ENCODE assay signal across 1 cellular context in the genomic region with DNA sequence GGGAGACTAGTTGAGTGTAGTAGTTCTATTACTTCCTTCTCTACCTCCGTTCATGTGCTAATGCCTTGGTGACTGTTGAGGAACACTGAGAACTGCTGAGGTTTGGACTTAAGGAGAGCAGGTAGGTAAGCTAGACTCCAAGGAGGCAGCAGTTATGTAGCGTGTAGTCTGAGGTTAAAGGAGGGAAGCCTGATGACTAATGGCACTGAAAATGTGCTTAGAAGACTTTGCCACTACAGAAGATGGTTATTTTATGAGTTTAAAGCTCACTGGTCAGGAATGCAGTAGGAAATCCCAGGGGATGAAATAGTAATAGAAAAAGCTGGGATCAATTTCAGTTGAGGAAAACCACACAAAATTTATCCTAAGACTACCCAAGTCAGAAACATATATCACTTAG.
TF ChIP-seq lines count a peak whose summit lies in the region.

No MANE protein-coding gene starts in this region.

TF ChIP-seq in H1, 55 proteins besides CTCF, POLR2A, EP300 and RAD21:
- TF ChIP-seq HDAC6 (IDR thresholded peaks at IDR 0.05; ENCODE audit: low read depth, low read length) (no peak), POU5F1 (IDR thresholded peaks at IDR 0.05; ENCODE audit: low read depth, low read length) (no peak), SRF (IDR thresholded peaks at IDR 0.05; ENCODE audit: low read depth, low read length) (no peak), CBX8 (IDR thresholded peaks at IDR 0.05; ENCODE audit: borderline replicate concordance, low read depth, low read length) (no peak), YY1 (IDR thresholded peaks at IDR 0.05; ENCODE audit: low read depth, low read length) (no peak), RFX5 (IDR thresholded peaks at IDR 0.05; ENCODE audit: borderline replicate concordance, low read depth, low read length) (no peak), HDAC2 (IDR thresholded peaks at IDR 0.05; ENCODE audit: borderline replicate concordance in 1 of 2, low read depth in 2 of 2, low read length in 2 of 2) (no peak), ASH2L (IDR thresholded peaks at IDR 0.05; ENCODE audit: low read length) (no peak), SP4 (IDR thresholded peaks at IDR 0.05; ENCODE audit: low read length) (no peak), CTBP2 (IDR thresholded peaks at IDR 0.05; ENCODE audit: borderline replicate concordance, insufficient read depth, insufficient read length, low read length) (no peak), ZNF274 (IDR thresholded peaks at IDR 0.05; ENCODE audit: borderline replicate concordance, extremely low read depth, low read length) (no peak)
- TF ChIP-seq, protein P1, sequence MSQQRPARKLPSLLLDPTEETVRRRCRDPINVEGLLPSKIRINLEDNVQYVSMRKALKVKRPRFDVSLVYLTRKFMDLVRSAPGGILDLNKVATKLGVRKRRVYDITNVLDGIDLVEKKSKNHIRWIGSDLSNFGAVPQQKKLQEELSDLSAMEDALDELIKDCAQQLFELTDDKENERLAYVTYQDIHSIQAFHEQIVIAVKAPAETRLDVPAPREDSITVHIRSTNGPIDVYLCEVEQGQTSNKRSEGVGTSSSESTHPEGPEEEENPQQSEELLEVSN (IDR thresholded peaks at IDR 0.05) = no peak
- TF ChIP-seq, protein P2, sequence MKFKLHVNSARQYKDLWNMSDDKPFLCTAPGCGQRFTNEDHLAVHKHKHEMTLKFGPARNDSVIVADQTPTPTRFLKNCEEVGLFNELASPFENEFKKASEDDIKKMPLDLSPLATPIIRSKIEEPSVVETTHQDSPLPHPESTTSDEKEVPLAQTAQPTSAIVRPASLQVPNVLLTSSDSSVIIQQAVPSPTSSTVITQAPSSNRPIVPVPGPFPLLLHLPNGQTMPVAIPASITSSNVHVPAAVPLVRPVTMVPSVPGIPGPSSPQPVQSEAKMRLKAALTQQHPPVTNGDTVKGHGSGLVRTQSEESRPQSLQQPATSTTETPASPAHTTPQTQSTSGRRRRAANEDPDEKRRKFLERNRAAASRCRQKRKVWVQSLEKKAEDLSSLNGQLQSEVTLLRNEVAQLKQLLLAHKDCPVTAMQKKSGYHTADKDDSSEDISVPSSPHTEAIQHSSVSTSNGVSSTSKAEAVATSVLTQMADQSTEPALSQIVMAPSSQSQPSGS (IDR thresholded peaks at IDR 0.05; ENCODE audit: low read length) = no peak
- TF ChIP-seq, protein P3, sequence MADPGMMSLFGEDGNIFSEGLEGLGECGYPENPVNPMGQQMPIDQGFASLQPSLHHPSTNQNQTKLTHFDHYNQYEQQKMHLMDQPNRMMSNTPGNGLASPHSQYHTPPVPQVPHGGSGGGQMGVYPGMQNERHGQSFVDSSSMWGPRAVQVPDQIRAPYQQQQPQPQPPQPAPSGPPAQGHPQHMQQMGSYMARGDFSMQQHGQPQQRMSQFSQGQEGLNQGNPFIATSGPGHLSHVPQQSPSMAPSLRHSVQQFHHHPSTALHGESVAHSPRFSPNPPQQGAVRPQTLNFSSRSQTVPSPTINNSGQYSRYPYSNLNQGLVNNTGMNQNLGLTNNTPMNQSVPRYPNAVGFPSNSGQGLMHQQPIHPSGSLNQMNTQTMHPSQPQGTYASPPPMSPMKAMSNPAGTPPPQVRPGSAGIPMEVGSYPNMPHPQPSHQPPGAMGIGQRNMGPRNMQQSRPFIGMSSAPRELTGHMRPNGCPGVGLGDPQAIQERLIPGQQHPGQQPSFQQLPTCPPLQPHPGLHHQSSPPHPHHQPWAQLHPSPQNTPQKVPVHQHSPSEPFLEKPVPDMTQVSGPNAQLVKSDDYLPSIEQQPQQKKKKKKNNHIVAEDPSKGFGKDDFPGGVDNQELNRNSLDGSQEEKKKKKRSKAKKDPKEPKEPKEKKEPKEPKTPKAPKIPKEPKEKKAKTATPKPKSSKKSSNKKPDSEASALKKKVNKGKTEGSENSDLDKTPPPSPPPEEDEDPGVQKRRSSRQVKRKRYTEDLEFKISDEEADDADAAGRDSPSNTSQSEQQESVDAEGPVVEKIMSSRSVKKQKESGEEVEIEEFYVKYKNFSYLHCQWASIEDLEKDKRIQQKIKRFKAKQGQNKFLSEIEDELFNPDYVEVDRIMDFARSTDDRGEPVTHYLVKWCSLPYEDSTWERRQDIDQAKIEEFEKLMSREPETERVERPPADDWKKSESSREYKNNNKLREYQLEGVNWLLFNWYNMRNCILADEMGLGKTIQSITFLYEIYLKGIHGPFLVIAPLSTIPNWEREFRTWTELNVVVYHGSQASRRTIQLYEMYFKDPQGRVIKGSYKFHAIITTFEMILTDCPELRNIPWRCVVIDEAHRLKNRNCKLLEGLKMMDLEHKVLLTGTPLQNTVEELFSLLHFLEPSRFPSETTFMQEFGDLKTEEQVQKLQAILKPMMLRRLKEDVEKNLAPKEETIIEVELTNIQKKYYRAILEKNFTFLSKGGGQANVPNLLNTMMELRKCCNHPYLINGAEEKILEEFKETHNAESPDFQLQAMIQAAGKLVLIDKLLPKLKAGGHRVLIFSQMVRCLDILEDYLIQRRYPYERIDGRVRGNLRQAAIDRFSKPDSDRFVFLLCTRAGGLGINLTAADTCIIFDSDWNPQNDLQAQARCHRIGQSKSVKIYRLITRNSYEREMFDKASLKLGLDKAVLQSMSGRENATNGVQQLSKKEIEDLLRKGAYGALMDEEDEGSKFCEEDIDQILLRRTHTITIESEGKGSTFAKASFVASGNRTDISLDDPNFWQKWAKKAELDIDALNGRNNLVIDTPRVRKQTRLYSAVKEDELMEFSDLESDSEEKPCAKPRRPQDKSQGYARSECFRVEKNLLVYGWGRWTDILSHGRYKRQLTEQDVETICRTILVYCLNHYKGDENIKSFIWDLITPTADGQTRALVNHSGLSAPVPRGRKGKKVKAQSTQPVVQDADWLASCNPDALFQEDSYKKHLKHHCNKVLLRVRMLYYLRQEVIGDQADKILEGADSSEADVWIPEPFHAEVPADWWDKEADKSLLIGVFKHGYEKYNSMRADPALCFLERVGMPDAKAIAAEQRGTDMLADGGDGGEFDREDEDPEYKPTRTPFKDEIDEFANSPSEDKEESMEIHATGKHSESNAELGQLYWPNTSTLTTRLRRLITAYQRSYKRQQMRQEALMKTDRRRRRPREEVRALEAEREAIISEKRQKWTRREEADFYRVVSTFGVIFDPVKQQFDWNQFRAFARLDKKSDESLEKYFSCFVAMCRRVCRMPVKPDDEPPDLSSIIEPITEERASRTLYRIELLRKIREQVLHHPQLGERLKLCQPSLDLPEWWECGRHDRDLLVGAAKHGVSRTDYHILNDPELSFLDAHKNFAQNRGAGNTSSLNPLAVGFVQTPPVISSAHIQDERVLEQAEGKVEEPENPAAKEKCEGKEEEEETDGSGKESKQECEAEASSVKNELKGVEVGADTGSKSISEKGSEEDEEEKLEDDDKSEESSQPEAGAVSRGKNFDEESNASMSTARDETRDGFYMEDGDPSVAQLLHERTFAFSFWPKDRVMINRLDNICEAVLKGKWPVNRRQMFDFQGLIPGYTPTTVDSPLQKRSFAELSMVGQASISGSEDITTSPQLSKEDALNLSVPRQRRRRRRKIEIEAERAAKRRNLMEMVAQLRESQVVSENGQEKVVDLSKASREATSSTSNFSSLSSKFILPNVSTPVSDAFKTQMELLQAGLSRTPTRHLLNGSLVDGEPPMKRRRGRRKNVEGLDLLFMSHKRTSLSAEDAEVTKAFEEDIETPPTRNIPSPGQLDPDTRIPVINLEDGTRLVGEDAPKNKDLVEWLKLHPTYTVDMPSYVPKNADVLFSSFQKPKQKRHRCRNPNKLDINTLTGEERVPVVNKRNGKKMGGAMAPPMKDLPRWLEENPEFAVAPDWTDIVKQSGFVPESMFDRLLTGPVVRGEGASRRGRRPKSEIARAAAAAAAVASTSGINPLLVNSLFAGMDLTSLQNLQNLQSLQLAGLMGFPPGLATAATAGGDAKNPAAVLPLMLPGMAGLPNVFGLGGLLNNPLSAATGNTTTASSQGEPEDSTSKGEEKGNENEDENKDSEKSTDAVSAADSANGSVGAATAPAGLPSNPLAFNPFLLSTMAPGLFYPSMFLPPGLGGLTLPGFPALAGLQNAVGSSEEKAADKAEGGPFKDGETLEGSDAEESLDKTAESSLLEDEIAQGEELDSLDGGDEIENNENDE (IDR thresholded peaks at IDR 0.05; ENCODE audit: insufficient replicate concordance, low read length) = no peak
